ENCODE assay signal across 1 cellular context in genomic region chr19:18057557-18057956, GRCh38.
TF ChIP-seq lines count a peak whose summit lies in the region.

No MANE protein-coding gene starts in this region.

TF ChIP-seq in liver, 16 proteins besides CTCF, POLR2A, EP300 and RAD21 (continued from another document):
- TF ChIP-seq FOXA2 (IDR thresholded peaks at IDR 0.05) (no peak), MAX (IDR thresholded peaks at IDR 0.05) (no peak), ATF3 (IDR thresholded peaks at IDR 0.05) (no peak), HNF4G (IDR thresholded peaks at IDR 0.05) (no peak), JUND (IDR thresholded peaks at IDR 0.05) (no peak), YY1 (IDR thresholded peaks at IDR 0.05) (no peak), SP1 (IDR thresholded peaks at IDR 0.05) (no peak), GABPA (IDR thresholded peaks at IDR 0.05 in 1 of 2, conservative IDR thresholded peaks at IDR 0.05 in 1 of 2) (no peak), NR2F2 (IDR thresholded peaks at IDR 0.05) (no peak)
